9 cellular contexts compared by ENCODE assay signal in genomic region chr16:56192971-56193936, GRCh38. TPM values are rescaled to one million over a fixed set of nuclear protein-coding genes. Genes with fewer than 3 reads are reported as not detected.
DNase-seq lines count a peak whose midpoint lies in the region; ATAC-seq and TF ChIP-seq lines count a peak whose summit lies in the region.
"Had no signal": no experiment of that assay in that cellular context is flagged by ENCODE, and none has a peak within 500 bp of the region (broad histone marks: within the 10 kb centered on the region; RNA-seq: fewer than 3 reads in every experiment).

No MANE protein-coding gene starts in this region.

- peaks cover 69% of the 10 kb centered on the region for H3K27me3 Mint-ChIP-seq in activated CD8-positive, alpha-beta T cell treated with anti-CD3 and anti-CD28 coated beads for 36 hours
- H3K27me3 Mint-ChIP-seq in HFFc6 (ENCODE audit: insufficient read depth) = peaks cover 53% of the 10 kb centered on the region

- no peaks in the 10 kb centered on the region for H3K36me3 ChIP-seq in right atrium auricular region
- H3K36me3 ChIP-seq in transverse colon = no peaks in the 10 kb centered on the region

- CTCF ChIA-PET in activated CD8-positive, alpha-beta T cell treated with anti-CD3 and anti-CD28 coated beads for 36 hours (lab: Charles Lee) = interaction anchor here (1.8 kb wide), 1 partner anchor 10 kb away, joined by 4 read pairs; no protein-coding TSS in a partner anchor

- POLR2A ChIA-PET in activated CD8-positive, alpha-beta T cell treated with anti-CD3 and anti-CD28 coated beads for 36 hours (lab: Charles Lee) = no interaction called here

- TF ChIP-seq CTCF in right atrium auricular region (IDR thresholded peaks at IDR 0.05) (no peak), transverse colon (IDR thresholded peaks at IDR 0.05) (no peak), HFFc6 (IDR thresholded peaks at IDR 0.05) (no peak)
- no peak for TF ChIP-seq CTCF in activated CD8-positive, alpha-beta T cell treated with anti-CD3 and anti-CD28 coated beads for 36 hours (IDR thresholded peaks at IDR 0.05)

- no peaks in the 10 kb centered on the region for H3K9me3 ChIP-seq in right atrium auricular region
- H3K9me3 ChIP-seq in transverse colon = no peaks in the 10 kb centered on the region

- H3K4me3 Mint-ChIP-seq in activated CD8-positive, alpha-beta T cell treated with anti-CD3 and anti-CD28 coated beads for 36 hours = peak overlapping the region; percentile 46
- H3K4me3 Mint-ChIP-seq in HFFc6 = no peak overlapping the region

- no peak overlapping the region for H3K27ac Mint-ChIP-seq in activated CD8-positive, alpha-beta T cell treated with anti-CD3 and anti-CD28 coated beads for 36 hours
- H3K27ac Mint-ChIP-seq in HFFc6 = no peak overlapping the region

- WGBS in transverse colon (ENCODE audit: low coverage in 1 of 2), 2 donors = 17 to 28% methylated on average over 11 to 33 of the region's 33 CpGs

- H3K9me3 Mint-ChIP-seq in activated CD8-positive, alpha-beta T cell treated with anti-CD3 and anti-CD28 coated beads for 36 hours = no peaks in the 10 kb centered on the region
- no peaks in the 10 kb centered on the region for H3K9me3 Mint-ChIP-seq in HFFc6

- peaks cover 41% of the 10 kb centered on the region for H3K4me1 Mint-ChIP-seq in activated CD8-positive, alpha-beta T cell treated with anti-CD3 and anti-CD28 coated beads for 36 hours (ENCODE audit: low read depth)
- H3K4me1 Mint-ChIP-seq in HFFc6 (ENCODE audit: low read depth) = no peaks in the 10 kb centered on the region

- no peak for DNase-seq in right atrium auricular region (ENCODE audit: low spot score)
- DNase-seq in cardiac septum (ENCODE audit: low spot score) = no peak
- no peak for DNase-seq in activated CD8-positive, alpha-beta T cell treated with anti-CD3 and anti-CD28 coated beads for 36 hours
- DNase-seq in medulla oblongata (ENCODE audit: extremely low spot score) = peak; percentile 63
- DNase-seq in transverse colon = no peak
- no peak for DNase-seq in HFFc6
- no peak for DNase-seq in stimulated activated naive CD4-positive, alpha-beta T cell (lab: John Stamatoyannopoulos, UW)
- no peak for DNase-seq in AML-193 (lab: John Stamatoyannopoulos, UW)

- H3K27ac ChIP-seq in right atrium auricular region (peak overlapping the region; percentile 93 to 95), transverse colon (peak overlapping the region in 3 of 4 donors; percentile 39 to 90 (median 82))
- H3K27ac ChIP-seq: VCaP had no signal

- peak overlapping the region; percentile 56 to 73 for H3K4me3 ChIP-seq in right atrium auricular region
- peak overlapping the region in 3 of 4 donors; percentile 3 to 83 (median 48) for H3K4me3 ChIP-seq in transverse colon

- intact Hi-C loops in cardiac septum (cut with DNase I) = loop anchor here (5.0 to 10.0 kb wide), 6 partner anchors 64 to 248 kb away; no protein-coding TSS in a partner anchor
- intact Hi-C loops in activated CD8-positive, alpha-beta T cell treated with anti-CD3 and anti-CD28 coated beads for 36 hours (cut with micrococcal nuclease) = loop anchor here (10.0 kb wide), 2 partner anchors 148 to 438 kb away; no protein-coding TSS in a partner anchor
- intact Hi-C loops in transverse colon (cut with DNase I; ENCODE audit: low total_unique reads) = loop anchor here (5.0 kb wide), 1 partner anchor 74 kb away; no protein-coding TSS in a partner anchor

- H3K27me3 ChIP-seq in right atrium auricular region (no peaks in the 10 kb centered on the region), transverse colon (peaks cover 74% of the 10 kb centered on the region)

- in situ Hi-C loops in transverse colon (cut with MboI; ENCODE audit: low pct_ligation_motif_present in 1 of 4, low pct_unique_long_range_greater_than_20kb in 1 of 4, low sequenced_read_pairs in 3 of 4) = no loop called here

- no peak for TF ChIP-seq POLR2A in transverse colon (IDR thresholded peaks at IDR 0.05)

- peaks cover under 1 to 47% of the 10 kb centered on the region in 2 donors for H3K4me1 ChIP-seq in right atrium auricular region
- H3K4me1 ChIP-seq in transverse colon = peaks cover 0 to 39% (median 12%) of the 10 kb centered on the region in 4 donors

- no peak for ATAC-seq in activated CD8-positive, alpha-beta T cell treated with anti-CD3 and anti-CD28 coated beads for 36 hours

- H3K36me3 Mint-ChIP-seq in activated CD8-positive, alpha-beta T cell treated with anti-CD3 and anti-CD28 coated beads for 36 hours (ENCODE audit: low read depth) = no peaks in the 10 kb centered on the region
- H3K36me3 Mint-ChIP-seq in HFFc6 (ENCODE audit: low read depth) = no peaks in the 10 kb centered on the region

- TF ChIP-seq EP300 in transverse colon (IDR thresholded peaks at IDR 0.05; ENCODE audit: low read depth) = no peak

RNA-seq across cellular contexts. Expression of gene GNAO1, which starts 2.0 kb away (rescaled TPM):
- total RNA-seq in right atrium auricular region = 10 to 100 TPM; 43.1 to 54.8 TPM
- 13.0 TPM for total RNA-seq in cardiac septum
- total RNA-seq in activated CD8-positive, alpha-beta T cell treated with anti-CD3 and anti-CD28 coated beads for 36 hours = 1 to 10 TPM; 2.3 to 2.4 TPM
- 10 to 100 TPM in 3 of 4 donors, 1 to 10 TPM in 1; 7.3 to 25.4 (median 11.3) TPM for total RNA-seq in transverse colon
- total RNA-seq in HFFc6 (2021; fragmentation: NEBNext Ultra II Directional; extraction: Animal tissue kit (Norgen Biotek cat#: 25700)) = under 1 TPM in 5 of 6 experiments, not detected in 1; 0.07 to 0.48 (median 0.37) TPM
